In the genomic region with DNA sequence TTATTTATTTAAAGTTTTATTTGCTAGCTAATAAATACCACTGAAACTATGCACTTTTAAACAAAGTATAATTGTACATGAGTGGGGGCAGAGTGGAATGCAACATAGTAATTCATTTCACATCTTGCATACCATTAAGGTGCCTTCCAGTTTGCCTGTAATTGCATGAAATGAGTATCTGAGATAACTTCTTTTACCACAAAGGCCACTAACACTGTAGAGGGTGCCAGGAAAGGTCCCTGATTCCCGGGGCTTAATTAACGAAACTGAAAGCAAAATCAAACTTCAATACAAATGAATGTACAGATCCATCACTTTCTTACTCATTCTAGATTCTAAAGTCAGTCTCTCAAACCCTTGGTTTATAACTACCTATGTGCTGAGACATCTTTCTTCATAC, we compare ENCODE assay signal across 8 cellular contexts. TPM values are rescaled to one million over a fixed set of nuclear protein-coding genes. Genes with fewer than 3 reads are reported as not detected.
DNase-seq lines count a peak whose midpoint lies in the region; ATAC-seq and TF ChIP-seq lines count a peak whose summit lies in the region.

No MANE protein-coding gene starts in this region.

- 12 to 13% methylated on average over 2 of the region's 2 CpGs for WGBS in aorta, 2 donors
- 13 to 23% methylated on average over 2 of the region's 2 CpGs for WGBS in testis, 2 donors

- DNase-seq in GM06990 (ENCODE audit: extremely low read depth, insufficient read length) (peak; percentile 59), HT1080 (ENCODE audit: low read depth) (peak; percentile 57), kidney epithelial cell (ENCODE audit: low read depth) (no peak), aorta (no peak), testis (no peak), SHP77 (lab: John Stamatoyannopoulos, UW) (no peak)
- DNase-seq in activated CD4-positive, alpha-beta T cell treated with anti-CD3 and anti-CD28 coated beads, Interleukin-2, amount 50 U/mL, for 48 hours, result peak; percentile 30 to 53

- H3K36me3 ChIP-seq in GM06990 (ENCODE audit: control insufficient read depth, insufficient read depth, low read length) (no peaks in the 10 kb centered on the region), kidney epithelial cell (ENCODE audit: control insufficient read depth, insufficient read depth, low read length) (no peaks in the 10 kb centered on the region), aorta (ENCODE audit: control insufficient read depth in 1 of 2, insufficient read depth in 2 of 2, low read length in 1 of 2) (no peaks in the 10 kb centered on the region), testis (ENCODE audit: low read depth, missing control alignments) (no peaks in the 10 kb centered on the region)

- H3K4me3 ChIP-seq in GM06990 (replicated peaks; ENCODE audit: low read depth, low read length) (peak overlapping the region; percentile 68), kidney epithelial cell (ENCODE audit: low read depth, low read length) (peak overlapping the region; percentile 3), aorta (ENCODE audit: low read length in 2 of 2) (peak overlapping the region; percentile 28 to 80), testis (no peak overlapping the region)

- H3K27me3 ChIP-seq in GM06990 (replicated peaks; ENCODE audit: control insufficient read depth, insufficient read depth, low read length) (no peaks in the 10 kb centered on the region), kidney epithelial cell (ENCODE audit: control insufficient read depth, insufficient read depth, low read length) (no peaks in the 10 kb centered on the region), aorta (ENCODE audit: control insufficient read depth in 1 of 2, insufficient read depth in 2 of 2, low read length in 1 of 2) (no peaks in the 10 kb centered on the region), testis (no peaks in the 10 kb centered on the region)

- TF ChIP-seq CTCF in GM06990 (IDR thresholded peaks at IDR 0.05; ENCODE audit: insufficient read depth, low read length, poor library complexity, severe bottlenecking) (no peak), kidney epithelial cell (IDR thresholded peaks at IDR 0.05; ENCODE audit: insufficient read depth, low read length, poor library complexity, severe bottlenecking) (no peak), testis (IDR thresholded peaks at IDR 0.05) (no peak)

- H3K27ac ChIP-seq in aorta (ENCODE audit: low read depth in 1 of 2, low read length in 2 of 2) (no peak overlapping the region), testis (no peak overlapping the region)

- intact Hi-C loops in aorta (cut with DNase I), result no loop called here
- intact Hi-C loops in testis (cut with DNase I; ENCODE audit: low total_unique reads), result no loop called here

- peak; percentile 34 for ATAC-seq in GM21360 (IDR thresholded peaks at IDR 0.05; ENCODE audit: unreplicated experiment)
- ATAC-seq in aorta (ENCODE audit: low FRiP score), result no peak

- no peaks in the 10 kb centered on the region for H3K9me3 ChIP-seq in aorta (ENCODE audit: control insufficient read depth, low read length)
- no peaks in the 10 kb centered on the region for H3K9me3 ChIP-seq in testis

- no peak for TF ChIP-seq POLR2A in testis (IDR thresholded peaks at IDR 0.05)

- H3K4me1 ChIP-seq in aorta (ENCODE audit: control insufficient read depth in 1 of 2, insufficient read depth in 2 of 2, low read length in 2 of 2) (peaks cover 0 to 8% of the 10 kb centered on the region in 2 donors), testis (peaks cover 8% of the 10 kb centered on the region)

RNA-seq across cellular contexts. Expression of gene CD47, which starts 2.1 kb away (rescaled TPM):
- 43.7 and 62.0 TPM in 2 replicates for total RNA-seq in HT1080 (2014; rRNA removed; shearing (Covaris generic))
- polyA plus RNA-seq in HT1080 (2015; cell fraction: cytosol; rRNA removed), result 58.4 and 73.7 TPM in 2 replicates
- polyA plus RNA-seq in HT1080 (2015; cell fraction: nucleus; rRNA removed), result 85.5 and 86.4 TPM in 2 replicates
- total RNA-seq in kidney epithelial cell (39.6 and 54.5 TPM in 2 replicates), aorta (10 to 100 TPM; 79.0 to 96.7 TPM), testis (10 to 100 TPM; 43.5 to 49.9 TPM)
- polyA plus RNA-seq in aorta (10 to 100 TPM; 14.9 to 38.8 TPM), testis (ENCODE audit: insufficient read depth, low read depth, low replicate concordance) (129 TPM)

Comparison
In these comparisons a context has a peak if more than half of its experiments do, and no peak if none do; other contexts are left out.
1. DNase-seq: peak in GM06990 (single experiment), HT1080 (single experiment) and activated CD4-positive, alpha-beta T cell treated with anti-CD3 and anti-CD28 coated beads, Interleukin-2, amount 50 U/mL, for 48 hours (2 of 2); none in kidney epithelial cell (single experiment), aorta (0 of 2), testis (single experiment) and SHP77 (0 of 2).
2. H3K4me3 ChIP-seq: peak in GM06990 (single experiment), kidney epithelial cell (single experiment) and aorta (2 of 2); none in testis (0 of 2).